In genomic region chr5:108521841-108522506, GRCh38 we compare ENCODE assay signal across 8 cellular contexts.
DNase-seq lines count a peak whose midpoint lies in the region; ATAC-seq and TF ChIP-seq lines count a peak whose summit lies in the region.

No MANE protein-coding gene starts in this region.

- peak; percentile 86 for TF ChIP-seq RAD21 in IMR-90 (IDR thresholded peaks at IDR 0.05; ENCODE audit: low read length)

- intact Hi-C loops in activated CD4-positive, alpha-beta T cell treated with anti-CD3 and anti-CD28 coated beads for 36 hours (cut with DNase I, micrococcal nuclease) = loop anchor here in 1 of 2 experiments (10.0 kb wide), 1 partner anchor 953 kb away; no protein-coding TSS in a partner anchor
- intact Hi-C loops in IMR-90 (cut with micrococcal nuclease) = loop anchor here (1.0 to 10.0 kb wide), 6 partner anchors 113 to 955 kb away; no protein-coding TSS in a partner anchor

- no peak for TF ChIP-seq POLR2A in IMR-90 (IDR thresholded peaks at IDR 0.05; ENCODE audit: low read depth, low read length)

- no peak overlapping the region for H3K27ac Mint-ChIP-seq in activated CD4-positive, alpha-beta T cell treated with anti-CD3 and anti-CD28 coated beads for 36 hours
- peak overlapping the region; percentile 84 for H3K27ac Mint-ChIP-seq in endothelial cell (ENCODE audit: unreplicated experiment)

- H2BK15ac ChIP-seq in IMR-90 (ENCODE audit: low read depth, low read length) = no peak overlapping the region

- ATAC-seq in activated CD4-positive, alpha-beta T cell treated with anti-CD3 and anti-CD28 coated beads for 36 hours = peak; percentile 71
- ATAC-seq in GM21717 (IDR thresholded peaks at IDR 0.05; ENCODE audit: unreplicated experiment) (peak; percentile 53), IMR-90 (ENCODE audit: low read depth) (peak; percentile 98)

- CTCF ChIA-PET in activated CD4-positive, alpha-beta T cell treated with anti-CD3 and anti-CD28 coated beads for 36 hours (lab: Charles Lee) = interaction anchor here (0.5 to 1.4 kb wide), 5 partner anchors 139 to 1676 kb away, joined by 3 to 5 read pairs (median 3); no protein-coding TSS in a partner anchor
- CTCF ChIA-PET in IMR-90 (lab: Yijun Ruan, JAX) = interaction anchor here (0.5 to 0.8 kb wide), 3 partner anchors 58 to 934 kb away, joined by 3 read pairs; no protein-coding TSS in a partner anchor

- no peaks in the 10 kb centered on the region for H3K36me3 Mint-ChIP-seq in activated CD4-positive, alpha-beta T cell treated with anti-CD3 and anti-CD28 coated beads for 36 hours (ENCODE audit: low read depth)
- no peaks in the 10 kb centered on the region for H3K36me3 Mint-ChIP-seq in endothelial cell (ENCODE audit: low read depth, unreplicated experiment)

- no peaks in the 10 kb centered on the region for H3K4me1 Mint-ChIP-seq in activated CD4-positive, alpha-beta T cell treated with anti-CD3 and anti-CD28 coated beads for 36 hours
- peaks cover 26% of the 10 kb centered on the region for H3K4me1 Mint-ChIP-seq in endothelial cell (ENCODE audit: unreplicated experiment)

- H3K79me1 ChIP-seq in IMR-90 (ENCODE audit: low read depth in 1 of 2, low read length in 2 of 2) = no peaks in the 10 kb centered on the region

- DNase-seq in activated CD4-positive, alpha-beta T cell treated with anti-CD3 and anti-CD28 coated beads for 36 hours = no peak
- DNase-seq in activated CD4-positive, alpha-beta T cell treated with anti-CD3 and anti-CD28 coated beads, Interleukin-2, amount 50 U/mL, for 4 hours = no peak
- DNase-seq in IMR-90 (peak; percentile 72), RPMI7951 (ENCODE audit: low read depth) (peak; percentile 43), endothelial cell (ENCODE audit: low spot score) (peak; percentile 62), myocyte (ENCODE audit: low read depth) (peak; percentile 59), hypothalamus (lab: John Stamatoyannopoulos, UW) (no peak)

- no peak overlapping the region for H3K4me3 Mint-ChIP-seq in activated CD4-positive, alpha-beta T cell treated with anti-CD3 and anti-CD28 coated beads for 36 hours
- H3K4me3 Mint-ChIP-seq in endothelial cell (ENCODE audit: unreplicated experiment) = no peak overlapping the region

- peaks cover 6% of the 10 kb centered on the region for H3K9me3 Mint-ChIP-seq in activated CD4-positive, alpha-beta T cell treated with anti-CD3 and anti-CD28 coated beads for 36 hours (ENCODE audit: low read depth)
- no peaks in the 10 kb centered on the region for H3K9me3 Mint-ChIP-seq in endothelial cell (ENCODE audit: unreplicated experiment)

- no peak overlapping the region for H2BK120ac ChIP-seq in IMR-90 (ENCODE audit: low read depth, low read length)

- no peak overlapping the region for H3K4me2 ChIP-seq in IMR-90 (ENCODE audit: low read depth, low read length)

- WGBS in IMR-90 (ENCODE audit: extremely low coverage in 2 of 2, insufficient read length in 1 of 2), 2 experiments = no CpG with 5 or more reads among the region's 4 CpGs

- no peak overlapping the region for H2AK9ac ChIP-seq in IMR-90 (replicated peaks; ENCODE audit: low read depth, low read length, poor library complexity)

- no peak overlapping the region for H4K91ac ChIP-seq in IMR-90 (ENCODE audit: insufficient read depth, low read depth, low read length)

- in situ Hi-C loops in IMR-90 (cut with MboI; ENCODE audit: low sequenced_read_pairs) = no loop called here

- no peaks in the 10 kb centered on the region for H4K20me1 ChIP-seq in IMR-90 (ENCODE audit: insufficient read depth, low read length)

- H3K27me3 ChIP-seq in IMR-90 (ENCODE audit: control insufficient read depth, insufficient read depth, low read length) = peaks cover 2% of the 10 kb centered on the region; the same call in 1 of the 2 replicates

- H3K9ac ChIP-seq in IMR-90 (ENCODE audit: low read depth, low read length) = no peak overlapping the region

- POLR2A ChIA-PET in activated CD4-positive, alpha-beta T cell treated with anti-CD3 and anti-CD28 coated beads for 36 hours (lab: Charles Lee) = interaction anchor here (0.6 kb wide), 1 partner anchor 34 kb away, joined by 15 read pairs; no protein-coding TSS in a partner anchor
- POLR2A ChIA-PET in IMR-90 (lab: Charles Lee; ENCODE audit: unreplicated experiment) = no interaction called here

- no peak overlapping the region for H3K56ac ChIP-seq in IMR-90 (ENCODE audit: extremely low read depth, insufficient read depth, low read length)

- no peak overlapping the region; the same call in 1 of the 2 replicates for H3K18ac ChIP-seq in IMR-90 (ENCODE audit: low read depth, low read length)

- peaks cover 3% of the 10 kb centered on the region for H3K4me1 ChIP-seq in IMR-90 (ENCODE audit: control insufficient read depth, insufficient read depth, low read length)

- H3K9me3 ChIP-seq in IMR-90 (ENCODE audit: control insufficient read depth, insufficient read depth, low read length) = no peaks in the 10 kb centered on the region

- H3K27me3 Mint-ChIP-seq in activated CD4-positive, alpha-beta T cell treated with anti-CD3 and anti-CD28 coated beads for 36 hours = peaks cover 9% of the 10 kb centered on the region
- H3K27me3 Mint-ChIP-seq in endothelial cell (ENCODE audit: unreplicated experiment) = peaks cover 3% of the 10 kb centered on the region

- no peak overlapping the region for H3K4ac ChIP-seq in IMR-90 (ENCODE audit: low read depth, low read length)

- H3K14ac ChIP-seq in IMR-90 (replicated peaks; ENCODE audit: low read depth, low read length) = no peak overlapping the region

- H4K8ac ChIP-seq in IMR-90 (ENCODE audit: low read depth in 2 of 2, low read length in 2 of 2) = no peak overlapping the region

- no peak overlapping the region for H2AK5ac ChIP-seq in IMR-90 (ENCODE audit: low read depth, low read length)

- dilution Hi-C loops in IMR-90 (cut with HindIII; ENCODE audit: low sequenced_read_pairs, unreplicated experiment) = no loop called here

- no peaks in the 10 kb centered on the region for H3K9me1 ChIP-seq in IMR-90 (ENCODE audit: insufficient read depth, low read length)

- H3K4me3 ChIP-seq in IMR-90 (ENCODE audit: insufficient read depth, low read depth, low read length) = no peak overlapping the region

- H2BK5ac ChIP-seq in IMR-90 (ENCODE audit: low read depth, low read length, poor library complexity, severe bottlenecking) = no peak overlapping the region

- no peak overlapping the region for H2AFZ ChIP-seq in IMR-90 (replicated peaks; ENCODE audit: low read length, poor library complexity)

- H3K27ac ChIP-seq in IMR-90 (ENCODE audit: insufficient read depth, low read length) = no peak overlapping the region

- peak; percentile 76 for TF ChIP-seq CTCF in IMR-90 (conservative IDR thresholded peaks at IDR 0.05; ENCODE audit: low read depth, low read length)
- peak; percentile 72 for TF ChIP-seq CTCF in endothelial cell (IDR thresholded peaks at IDR 0.05; ENCODE audit: unreplicated experiment)

- H4K5ac ChIP-seq in IMR-90 (ENCODE audit: low read depth, low read length) = peak overlapping the region; percentile 80; the same call in 1 of the 2 replicates

- peak overlapping the region; percentile 53; the same call in 1 of the 2 replicates for H2BK20ac ChIP-seq in IMR-90 (ENCODE audit: low read depth, low read length)

- BruUV-seq in IMR-90 (replicated peaks; lab: Mats Ljungman, UMichigan) = no TSS peak

- H3K23ac ChIP-seq in IMR-90 (ENCODE audit: low read depth, low read length) = no peak overlapping the region

- no peaks in the 10 kb centered on the region for H3K36me3 ChIP-seq in IMR-90 (ENCODE audit: control insufficient read depth, insufficient read depth, low read length)

TF ChIP-seq in IMR-90, 13 proteins besides CTCF, POLR2A, EP300 and RAD21:
- TF ChIP-seq SMC3 (IDR thresholded peaks at IDR 0.05; ENCODE audit: low read depth, low read length) (peak; percentile 76), MXI1 (IDR thresholded peaks at IDR 0.05; ENCODE audit: borderline replicate concordance, low read depth, low read length) (no peak)

Comparison
In these comparisons a context has a peak if more than half of its experiments do, and no peak if none do; other contexts are left out.
1. DNase-seq: peak in IMR-90 (single experiment), RPMI7951 (single experiment), endothelial cell (single experiment) and myocyte (single experiment); none in activated CD4-positive, alpha-beta T cell treated with anti-CD3 and anti-CD28 coated beads for 36 hours (single experiment), activated CD4-positive, alpha-beta T cell treated with anti-CD3 and anti-CD28 coated beads, Interleukin-2, amount 50 U/mL, for 4 hours (0 of 2) and hypothalamus (0 of 51).
2. Peak in every context shown above with its lines, with median percentiles within 50 percentile points of each other: ATAC-seq.